ENCODE assay signal across 8 cellular contexts in the genomic region with DNA sequence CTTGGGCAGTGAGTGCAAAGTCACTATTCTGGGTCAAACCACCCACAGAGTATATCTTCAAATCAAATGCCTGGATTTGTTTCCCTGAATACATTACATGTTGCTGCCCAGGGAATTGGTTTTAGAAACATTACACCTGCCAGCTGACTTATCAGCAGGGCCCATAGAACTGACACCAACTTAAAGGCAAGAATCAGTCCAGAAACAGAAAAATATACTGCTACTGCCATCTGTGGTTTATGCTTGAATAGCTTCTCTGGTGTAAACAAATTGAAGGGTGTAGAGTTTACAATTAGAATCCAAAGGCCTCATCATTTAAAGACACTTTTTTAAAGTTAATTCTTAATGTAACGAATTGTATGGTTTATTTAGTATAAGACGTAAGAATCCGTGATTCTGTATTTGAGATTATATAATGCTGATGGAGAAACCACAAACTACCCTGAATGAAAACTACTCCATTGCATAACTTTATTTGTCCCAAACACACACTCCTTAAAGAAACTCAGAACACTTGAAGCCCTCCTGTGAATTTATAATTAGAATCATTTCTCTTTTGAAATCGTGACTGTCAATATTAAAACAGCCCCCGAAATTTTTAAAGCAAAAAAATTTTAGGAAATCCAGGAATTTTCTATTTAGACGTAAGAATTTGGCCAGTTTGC. TPM values are rescaled to one million over a fixed set of nuclear protein-coding genes. Genes with fewer than 3 reads are reported as not detected.
DNase-seq lines count a peak whose midpoint lies in the region; ATAC-seq and TF ChIP-seq lines count a peak whose summit lies in the region.

No MANE protein-coding gene starts in this region.

- DNase-seq in left ventricle myocardium superior (no peak), right cardiac atrium (no peak), NCI-H2171 (lab: John Stamatoyannopoulos, UW) (peak; percentile 78), epithelial cell of esophagus (ENCODE audit: low read depth) (peak; percentile 45), NK-92 (lab: John Stamatoyannopoulos, UW; ENCODE audit: unreplicated experiment) (no peak), HK-2 (ENCODE audit: unreplicated experiment) (no peak)
- DNase-seq in activated naive CD4-positive, alpha-beta T cell treated with Interleukin-2 at 50 U/mL for 16 hours: no peak

- peaks cover 3% of the 10 kb centered on the region for H3K27me3 ChIP-seq in right cardiac atrium (ENCODE audit: control insufficient read depth, insufficient read depth)

- H3K27ac ChIP-seq in right cardiac atrium (ENCODE audit: low read length): no peak overlapping the region

- H3K4me3 ChIP-seq in right cardiac atrium (ENCODE audit: low read length) (no peak overlapping the region), epithelial cell of esophagus (ENCODE audit: low read length) (no peak overlapping the region)

- H3K9me3 ChIP-seq in right cardiac atrium (ENCODE audit: control insufficient read depth, low read length): no peaks in the 10 kb centered on the region

- no peaks in the 10 kb centered on the region for H3K4me1 ChIP-seq in right cardiac atrium (ENCODE audit: control insufficient read depth, insufficient read depth, low read length)

- intact Hi-C loops in left ventricle myocardium superior (cut with micrococcal nuclease) (no loop called here), right cardiac atrium (cut with DNase I) (no loop called here)

- peak; percentile 43 for TF ChIP-seq CTCF in epithelial cell of esophagus (IDR thresholded peaks at IDR 0.05; ENCODE audit: insufficient read depth, low read depth, low read length, missing control alignments)

- 80% methylated on average over 6 of the region's 6 CpGs for WGBS in right cardiac atrium

- peak; percentile 11 for ATAC-seq in left ventricle myocardium superior
- ATAC-seq in right cardiac atrium: no peak
- no peak for ATAC-seq in HG03442 (IDR thresholded peaks at IDR 0.05; ENCODE audit: unreplicated experiment)

RNA-seq across cellular contexts. Expression of gene NR6A1, which starts 6.2 kb away (rescaled TPM):
- total RNA-seq in left ventricle myocardium superior (1.9 TPM), right cardiac atrium (1 to 10 TPM in 1 of 4 donors, under 1 TPM in 3; 0.85 to 1.9 (median 0.93) TPM)
- polyA plus RNA-seq in right cardiac atrium: 0.57 TPM

RNA-seq across cellular contexts. Expression of gene OLFML2A, which starts 12.0 kb away (rescaled TPM):
- 38.0 TPM for total RNA-seq in left ventricle myocardium superior
- 10 to 100 TPM; 27.4 to 34.4 (median 30.8) TPM for total RNA-seq in right cardiac atrium
- polyA plus RNA-seq in right cardiac atrium: 15.1 TPM

Comparison
In these comparisons a context has a peak if more than half of its experiments do, and no peak if none do; other contexts are left out.
1. DNase-seq: peak in NCI-H2171 (single experiment) and epithelial cell of esophagus (single experiment); none in left ventricle myocardium superior (single experiment), right cardiac atrium (0 of 3), NK-92 (single experiment), activated naive CD4-positive, alpha-beta T cell treated with Interleukin-2 at 50 U/mL for 16 hours (single experiment) and HK-2 (single experiment).